Comparison of ENCODE assay signal across 1 cellular context in the genomic region with DNA sequence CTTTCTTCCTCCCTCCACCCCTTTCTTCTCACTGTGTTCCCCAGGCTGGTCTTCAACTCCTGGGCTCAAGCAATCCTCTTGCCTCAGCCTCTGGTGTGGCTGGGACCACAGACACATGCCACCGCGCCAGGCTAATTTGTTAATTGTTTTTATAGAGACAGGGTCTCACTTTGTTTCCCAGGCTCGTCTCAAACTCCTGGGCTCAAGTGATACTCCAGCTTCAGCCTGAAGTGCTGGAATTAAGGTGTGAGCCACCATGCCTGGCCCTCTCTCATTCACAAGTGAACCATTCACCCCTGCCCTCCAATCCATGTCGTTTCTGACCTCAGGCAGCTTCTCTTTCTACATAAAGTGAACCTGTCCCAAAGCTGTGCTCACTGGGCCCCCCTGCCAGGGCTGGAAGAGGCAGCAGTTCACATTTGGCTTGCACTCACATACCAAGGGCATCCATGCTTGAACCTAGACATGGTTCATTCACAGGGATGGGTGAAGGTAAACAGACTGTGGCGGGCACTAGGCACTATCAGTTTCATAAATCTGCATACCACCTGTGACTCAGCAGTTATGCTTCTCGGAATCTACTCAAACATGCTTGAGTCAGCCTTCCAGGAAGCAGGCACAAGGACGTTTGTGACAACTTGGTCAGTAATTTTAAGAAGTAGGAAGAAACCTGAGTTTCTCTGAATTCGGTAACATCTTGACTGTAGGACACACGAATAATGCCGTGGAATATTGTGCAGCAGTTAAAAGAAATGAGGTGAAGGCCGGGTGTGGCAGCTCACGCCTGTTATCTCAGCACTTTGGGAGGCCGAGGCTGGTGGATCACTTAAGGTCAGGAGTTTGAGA.
A peak's percentile ranks its signal among the peaks of the same experiment; 100 is the strongest.
TF ChIP-seq lines count a peak whose summit lies in the region.

No MANE protein-coding gene starts in this region.

TF ChIP-seq in GM12878, 131 proteins besides CTCF, POLR2A, EP300 and RAD21:
- TF ChIP-seq PAX5 (IDR thresholded peaks at IDR 0.05; ENCODE audit: borderline replicate concordance, low read depth, low read length): peak; percentile 76; the same call in 1 of the 2 replicates
- TF ChIP-seq ATF7 (IDR thresholded peaks at IDR 0.05; ENCODE audit: low read depth): 0 out of 2 replicates have a peak, but pooled peaks have one; percentile 14
- TF ChIP-seq BHLHE40 (IDR thresholded peaks at IDR 0.05; ENCODE audit: borderline replicate concordance in 1 of 2, low read depth in 2 of 2, low read length in 1 of 2): peak in 1 of 2 experiments; percentile 41; a peak in 2 of 4 replicates
- TF ChIP-seq, protein P1, sequence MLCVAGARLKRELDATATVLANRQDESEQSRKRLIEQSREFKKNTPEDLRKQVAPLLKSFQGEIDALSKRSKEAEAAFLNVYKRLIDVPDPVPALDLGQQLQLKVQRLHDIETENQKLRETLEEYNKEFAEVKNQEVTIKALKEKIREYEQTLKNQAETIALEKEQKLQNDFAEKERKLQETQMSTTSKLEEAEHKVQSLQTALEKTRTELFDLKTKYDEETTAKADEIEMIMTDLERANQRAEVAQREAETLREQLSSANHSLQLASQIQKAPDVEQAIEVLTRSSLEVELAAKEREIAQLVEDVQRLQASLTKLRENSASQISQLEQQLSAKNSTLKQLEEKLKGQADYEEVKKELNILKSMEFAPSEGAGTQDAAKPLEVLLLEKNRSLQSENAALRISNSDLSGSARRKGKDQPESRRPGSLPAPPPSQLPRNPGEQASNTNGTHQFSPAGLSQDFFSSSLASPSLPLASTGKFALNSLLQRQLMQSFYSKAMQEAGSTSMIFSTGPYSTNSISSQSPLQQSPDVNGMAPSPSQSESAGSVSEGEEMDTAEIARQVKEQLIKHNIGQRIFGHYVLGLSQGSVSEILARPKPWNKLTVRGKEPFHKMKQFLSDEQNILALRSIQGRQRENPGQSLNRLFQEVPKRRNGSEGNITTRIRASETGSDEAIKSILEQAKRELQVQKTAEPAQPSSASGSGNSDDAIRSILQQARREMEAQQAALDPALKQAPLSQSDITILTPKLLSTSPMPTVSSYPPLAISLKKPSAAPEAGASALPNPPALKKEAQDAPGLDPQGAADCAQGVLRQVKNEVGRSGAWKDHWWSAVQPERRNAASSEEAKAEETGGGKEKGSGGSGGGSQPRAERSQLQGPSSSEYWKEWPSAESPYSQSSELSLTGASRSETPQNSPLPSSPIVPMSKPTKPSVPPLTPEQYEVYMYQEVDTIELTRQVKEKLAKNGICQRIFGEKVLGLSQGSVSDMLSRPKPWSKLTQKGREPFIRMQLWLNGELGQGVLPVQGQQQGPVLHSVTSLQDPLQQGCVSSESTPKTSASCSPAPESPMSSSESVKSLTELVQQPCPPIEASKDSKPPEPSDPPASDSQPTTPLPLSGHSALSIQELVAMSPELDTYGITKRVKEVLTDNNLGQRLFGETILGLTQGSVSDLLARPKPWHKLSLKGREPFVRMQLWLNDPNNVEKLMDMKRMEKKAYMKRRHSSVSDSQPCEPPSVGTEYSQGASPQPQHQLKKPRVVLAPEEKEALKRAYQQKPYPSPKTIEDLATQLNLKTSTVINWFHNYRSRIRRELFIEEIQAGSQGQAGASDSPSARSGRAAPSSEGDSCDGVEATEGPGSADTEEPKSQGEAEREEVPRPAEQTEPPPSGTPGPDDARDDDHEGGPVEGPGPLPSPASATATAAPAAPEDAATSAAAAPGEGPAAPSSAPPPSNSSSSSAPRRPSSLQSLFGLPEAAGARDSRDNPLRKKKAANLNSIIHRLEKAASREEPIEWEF (IDR thresholded peaks at IDR 0.05; ENCODE audit: insufficient replicate concordance, low read depth, low read length): no peak
- peak; percentile 26; the same call in 1 of the 2 replicates for TF ChIP-seq IKZF1 (conservative IDR thresholded peaks at IDR 0.05)
- TF ChIP-seq BACH1 (IDR thresholded peaks at IDR 0.05; ENCODE audit: borderline replicate concordance): peak; percentile 100
- no peak for TF ChIP-seq WRNIP1 (IDR thresholded peaks at IDR 0.05; ENCODE audit: borderline replicate concordance, low read depth, low read length)
- peak; percentile 40 to 47; a peak in 3 of 4 replicates for TF ChIP-seq IKZF2 (IDR thresholded peaks at IDR 0.05)
- TF ChIP-seq, protein P2, sequence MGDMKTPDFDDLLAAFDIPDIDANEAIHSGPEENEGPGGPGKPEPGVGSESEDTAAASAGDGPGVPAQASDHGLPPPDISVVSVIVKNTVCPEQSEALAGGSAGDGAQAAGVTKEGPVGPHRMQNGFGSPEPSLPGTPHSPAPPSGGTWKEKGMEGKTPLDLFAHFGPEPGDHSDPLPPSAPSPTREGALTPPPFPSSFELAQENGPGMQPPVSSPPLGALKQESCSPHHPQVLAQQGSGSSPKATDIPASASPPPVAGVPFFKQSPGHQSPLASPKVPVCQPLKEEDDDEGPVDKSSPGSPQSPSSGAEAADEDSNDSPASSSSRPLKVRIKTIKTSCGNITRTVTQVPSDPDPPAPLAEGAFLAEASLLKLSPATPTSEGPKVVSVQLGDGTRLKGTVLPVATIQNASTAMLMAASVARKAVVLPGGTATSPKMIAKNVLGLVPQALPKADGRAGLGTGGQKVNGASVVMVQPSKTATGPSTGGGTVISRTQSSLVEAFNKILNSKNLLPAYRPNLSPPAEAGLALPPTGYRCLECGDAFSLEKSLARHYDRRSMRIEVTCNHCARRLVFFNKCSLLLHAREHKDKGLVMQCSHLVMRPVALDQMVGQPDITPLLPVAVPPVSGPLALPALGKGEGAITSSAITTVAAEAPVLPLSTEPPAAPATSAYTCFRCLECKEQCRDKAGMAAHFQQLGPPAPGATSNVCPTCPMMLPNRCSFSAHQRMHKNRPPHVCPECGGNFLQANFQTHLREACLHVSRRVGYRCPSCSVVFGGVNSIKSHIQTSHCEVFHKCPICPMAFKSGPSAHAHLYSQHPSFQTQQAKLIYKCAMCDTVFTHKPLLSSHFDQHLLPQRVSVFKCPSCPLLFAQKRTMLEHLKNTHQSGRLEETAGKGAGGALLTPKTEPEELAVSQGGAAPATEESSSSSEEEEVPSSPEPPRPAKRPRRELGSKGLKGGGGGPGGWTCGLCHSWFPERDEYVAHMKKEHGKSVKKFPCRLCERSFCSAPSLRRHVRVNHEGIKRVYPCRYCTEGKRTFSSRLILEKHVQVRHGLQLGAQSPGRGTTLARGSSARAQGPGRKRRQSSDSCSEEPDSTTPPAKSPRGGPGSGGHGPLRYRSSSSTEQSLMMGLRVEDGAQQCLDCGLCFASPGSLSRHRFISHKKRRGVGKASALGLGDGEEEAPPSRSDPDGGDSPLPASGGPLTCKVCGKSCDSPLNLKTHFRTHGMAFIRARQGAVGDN (IDR thresholded peaks at IDR 0.05): 0 out of 2 replicates have a peak, but pooled peaks have one; percentile 30
- no peak for TF ChIP-seq MYB (IDR thresholded peaks at IDR 0.05; ENCODE audit: borderline replicate concordance, low read depth, low read length)
- TF ChIP-seq CREB1 (IDR thresholded peaks at IDR 0.05; ENCODE audit: low read depth): peak; percentile 35; the same call in 1 of the 2 replicates
- 0 out of 2 replicates have a peak, but pooled peaks have one; percentile 27 for TF ChIP-seq STAT3 (IDR thresholded peaks at IDR 0.05; ENCODE audit: low read depth, low read length)
- TF ChIP-seq POU2F2 (IDR thresholded peaks at IDR 0.05; ENCODE audit: borderline replicate concordance, low read depth, low read length): peak; percentile 85; the same call in 2 of the 3 replicates
- peak; percentile 50; the same call in 1 of the 2 replicates for TF ChIP-seq MTA3 (IDR thresholded peaks at IDR 0.05; ENCODE audit: borderline replicate concordance, low read length)
- TF ChIP-seq DPF2 (IDR thresholded peaks at IDR 0.05): 0 out of 2 replicates have a peak, but pooled peaks have one; percentile 33
- TF ChIP-seq HDAC2 (IDR thresholded peaks at IDR 0.05): no peak
